ENCODE assay signal across 13 cellular contexts in genomic region chr13:110363009-110363408, GRCh38. TPM values are rescaled to one million over a fixed set of nuclear protein-coding genes. Genes with fewer than 3 reads are reported as not detected.
DNase-seq lines count a peak whose midpoint lies in the region; ATAC-seq and TF ChIP-seq lines count a peak whose summit lies in the region.
"Had no signal": no experiment of that assay in that cellular context is flagged by ENCODE, and none has a peak within 500 bp of the region (broad histone marks: within the 10 kb centered on the region; RNA-seq: fewer than 3 reads in every experiment).

No MANE protein-coding gene starts in this region.

- no peak for ATAC-seq in HG02642 (IDR thresholded peaks at IDR 0.05; ENCODE audit: poor library complexity, unreplicated experiment)
- no peak for ATAC-seq in GM18873 (IDR thresholded peaks at IDR 0.05; ENCODE audit: low FRiP score, unreplicated experiment)
- ATAC-seq: sciatic nerve had no signal

- TF ChIP-seq EP300 in sigmoid colon (IDR thresholded peaks at IDR 0.05), result peak in 2 of 4 donors; percentile 4 to 78

- H3K36me3 ChIP-seq in OCI-LY1 (ENCODE audit: insufficient read depth, low read length), result no peaks in the 10 kb centered on the region
- H3K36me3 ChIP-seq in fibroblast of lung (ENCODE audit: control insufficient read depth, insufficient read depth, low read length), result no peaks in the 10 kb centered on the region
- H3K36me3 ChIP-seq in sigmoid colon, result peaks cover 0 to 12% (median 3%) of the 10 kb centered on the region in 4 donors

- H3K9ac ChIP-seq in OCI-LY1 (ENCODE audit: low read length) (no peak overlapping the region), fibroblast of lung (ENCODE audit: insufficient read depth, low read length) (no peak overlapping the region)

- no peak overlapping the region for H3K4me3 ChIP-seq in OCI-LY1 (ENCODE audit: low read depth, low read length, poor library complexity, severe bottlenecking)
- H3K4me3 ChIP-seq in fibroblast of lung (replicated peaks in 1 of 4; ENCODE audit: control extremely low read depth in 1 of 4, insufficient read depth in 1 of 4, low read depth in 3 of 4, low read length in 4 of 4), result no peak overlapping the region
- no peak overlapping the region for H3K4me3 ChIP-seq in sigmoid colon

- no peaks in the 10 kb centered on the region for H3K9me2 ChIP-seq in OCI-LY1 (ENCODE audit: low read depth, low read length)

- intact Hi-C loops in sigmoid colon (cut with DNase I), result no loop called here

- H4K20me1 ChIP-seq in OCI-LY1 (ENCODE audit: insufficient read depth, low read length) (no peaks in the 10 kb centered on the region), fibroblast of lung (ENCODE audit: control insufficient read depth, extremely low read depth, insufficient read depth, low read length) (no peaks in the 10 kb centered on the region)

- H3K9me3 ChIP-seq in OCI-LY1 (ENCODE audit: low read length) (no peaks in the 10 kb centered on the region), fibroblast of lung (ENCODE audit: control insufficient read depth, insufficient read depth, low read depth, low read length) (no peaks in the 10 kb centered on the region), sigmoid colon (no peaks in the 10 kb centered on the region)

- no peak overlapping the region for H3K4me2 ChIP-seq in OCI-LY1 (ENCODE audit: low read length)
- H3K4me2 ChIP-seq in fibroblast of lung (ENCODE audit: extremely low read depth, insufficient read depth, low read length), result no peak overlapping the region

- H3K79me2 ChIP-seq in OCI-LY1 (ENCODE audit: insufficient read depth, low read length), result no peaks in the 10 kb centered on the region
- H3K79me2 ChIP-seq in fibroblast of lung (ENCODE audit: control insufficient read depth, insufficient read depth, low read length), result no peaks in the 10 kb centered on the region

- no peak for TF ChIP-seq POLR2A in sigmoid colon (IDR thresholded peaks at IDR 0.05)

- no peak overlapping the region for H3K27ac ChIP-seq in OCI-LY1 (ENCODE audit: low read depth, low read length, poor library complexity, severe bottlenecking)
- peak overlapping the region; percentile 58 for H3K27ac ChIP-seq in fibroblast of lung (ENCODE audit: insufficient read depth, low read length)
- peak overlapping the region; percentile 85 to 100 (median 90) for H3K27ac ChIP-seq in sigmoid colon

- H3K4me1 ChIP-seq in OCI-LY1 (ENCODE audit: insufficient read depth, low read length, severe bottlenecking), result no peaks in the 10 kb centered on the region
- H3K4me1 ChIP-seq in fibroblast of lung (ENCODE audit: control insufficient read depth, extremely low read depth, insufficient read depth, low read length), result peaks cover 12% of the 10 kb centered on the region
- H3K4me1 ChIP-seq in sigmoid colon, result peaks cover 0 to 79% (median 78%) of the 10 kb centered on the region in 4 donors

- H3K27me3 ChIP-seq in OCI-LY1 (ENCODE audit: insufficient read depth, low read length) (0 out of 2 replicates have a peak, but pooled peaks cover 4% of the 10 kb centered on the region), fibroblast of lung (ENCODE audit: control insufficient read depth, insufficient read depth, low read length) (no peaks in the 10 kb centered on the region), sigmoid colon (no peaks in the 10 kb centered on the region)

- TF ChIP-seq CTCF in OCI-LY1 (IDR thresholded peaks at IDR 0.05; ENCODE audit: low read length) (peak; percentile 50), fibroblast of lung (conservative IDR thresholded peaks at IDR 0.05 in 1 of 2, IDR thresholded peaks at IDR 0.05 in 1 of 2; ENCODE audit: low read depth in 1 of 2, low read length in 2 of 2) (no peak), sigmoid colon (IDR thresholded peaks at IDR 0.05) (peak in 1 of 4 experiments; percentile 46)

- DNase-seq in ELF-1 (ENCODE audit: low read depth, low spot score), result peak; percentile 37
- DNase-seq in fibroblast of lung (ENCODE audit: low read depth in 2 of 2), result no peak
- DNase-seq in sigmoid colon, result peak; percentile 85
- DNase-seq in SW480 (ENCODE audit: low spot score), result no peak
- no peak for DNase-seq in DMS53 (lab: John Stamatoyannopoulos, UW)
- DNase-seq: activated CD4-positive, alpha-beta T cell treated with anti-CD3 and anti-CD28 coated beads, Interleukin-2, amount 50 U/mL, for 1 hour; activated effector memory CD4-positive, alpha-beta T cell treated with Interleukin-2 at 50 U/mL for 16 hours; MV-4-11; NCI-H446 treated with DMSO at 0.1 percent for 48 hours had no signal

- H3F3A ChIP-seq in OCI-LY1 (ENCODE audit: insufficient read depth, low read length), result no peaks in the 10 kb centered on the region

- no peak overlapping the region for H2AFZ ChIP-seq in OCI-LY1 (ENCODE audit: low read length)
- H2AFZ ChIP-seq in fibroblast of lung (ENCODE audit: low read length), result no peak overlapping the region

- WGBS in sigmoid colon, 2 donors, result 78 to 88% methylated on average over 8 of the region's 8 CpGs

RNA-seq across cellular contexts. Expression of gene COL4A2, which starts 55.9 kb away (rescaled TPM):
- total RNA-seq in fibroblast of lung (93.1 and 123 TPM in 2 replicates), sigmoid colon (1,000 to 10,000 TPM in 1 of 4 donors, 100 to 1,000 TPM in 3; 306 to 1,039 (median 489) TPM)
- polyA plus RNA-seq in fibroblast of lung (43.8 and 463 TPM in 2 replicates), sigmoid colon (10 to 100 TPM; 24.0 to 83.5 (median 25.2) TPM)
- polyA plus RNA-seq in fibroblast of lung (2012), result 52.1 and 712 TPM in 2 replicates
- polyA minus RNA-seq in fibroblast of lung (ENCODE audit: low replicate concordance), result 56.9 and 841 TPM in 2 replicates

RNA-seq across cellular contexts. Expression of gene COL4A1, which starts 56.1 kb away (rescaled TPM):
- total RNA-seq in fibroblast of lung (34.0 and 57.5 TPM in 2 replicates), sigmoid colon (100 to 1,000 TPM; 235 to 598 (median 350) TPM)
- polyA plus RNA-seq in fibroblast of lung (18.4 and 607 TPM in 2 replicates), sigmoid colon (10 to 100 TPM in 2 of 3 donors, 1 to 10 TPM in 1; 9.2 to 60.5 (median 10.8) TPM)
- polyA plus RNA-seq in fibroblast of lung (2012), result 19.5 and 691 TPM in 2 replicates
- 30.9 and 567 TPM in 2 replicates for polyA minus RNA-seq in fibroblast of lung (ENCODE audit: low replicate concordance)

Comparison
In these comparisons a context has a peak if more than half of its experiments do, and no peak if none do; other contexts are left out.
1. DNase-seq: peak in ELF-1 (single experiment) and sigmoid colon (single experiment); none in fibroblast of lung (0 of 2), SW480 (single experiment) and DMS53 (single experiment).